Comparison of ENCODE assay signal across 8 cellular contexts in genomic region chr1:111769517-111770146, GRCh38. TPM values are rescaled to one million over a fixed set of nuclear protein-coding genes. Genes with fewer than 3 reads are reported as not detected.
DNase-seq lines count a peak whose midpoint lies in the region; ATAC-seq and TF ChIP-seq lines count a peak whose summit lies in the region.

No MANE protein-coding gene starts in this region.

- CTCF ChIA-PET in activated CD8-positive, alpha-beta memory T cell treated with anti-CD3 and anti-CD28 coated beads, Interleukin-2, amount 10 ng/mL, durations not matched to agents 7 days and 5 days (lab: Charles Lee) = interaction anchor here (0.6 to 2.2 kb wide), 25 partner anchors 9 to 547 kb away, joined by 3 to 16 read pairs (median 4); partner anchors contain the start of genes DDX20 and INKA2

- no peak overlapping the region for H3K4me3 Mint-ChIP-seq in activated CD8-positive, alpha-beta memory T cell treated with anti-CD3 and anti-CD28 coated beads, Interleukin-2, amount 10 ng/mL, durations not matched to agents 7 days and 5 days
- no peak overlapping the region for H3K4me3 Mint-ChIP-seq in T-helper 2 cell treated with Interferon-gamma antibody and Interleukin-4, amounts not matched to agents 5 μg/mL and 100 μg/mL, for 36 hours
- H3K4me3 Mint-ChIP-seq in stimulated activated naive CD8-positive, alpha-beta T cell treated with anti-CD3 and anti-CD28 coated beads, Interleukin-15, amount 100 ng/mL, for 72 hours = no peak overlapping the region

- peak; percentile 58 for ATAC-seq in activated CD8-positive, alpha-beta memory T cell treated with anti-CD3 and anti-CD28 coated beads, Interleukin-2, amount 10 ng/mL, durations not matched to agents 7 days and 5 days
- peak; percentile 61 to 74 for ATAC-seq in lower lobe of right lung
- peak; percentile 46 for ATAC-seq in stimulated activated naive CD8-positive, alpha-beta T cell treated with anti-CD3 and anti-CD28 coated beads, Interleukin-15, amount 100 ng/mL, for 72 hours
- ATAC-seq in HG03039 (IDR thresholded peaks at IDR 0.05; ENCODE audit: unreplicated experiment) = no peak

- H3K9me3 ChIP-seq in lower lobe of right lung = no peaks in the 10 kb centered on the region

- H3K4me1 Mint-ChIP-seq in activated CD8-positive, alpha-beta memory T cell treated with anti-CD3 and anti-CD28 coated beads, Interleukin-2, amount 10 ng/mL, durations not matched to agents 7 days and 5 days = peaks cover 5% of the 10 kb centered on the region
- peaks cover 2% of the 10 kb centered on the region for H3K4me1 Mint-ChIP-seq in T-helper 2 cell treated with Interferon-gamma antibody and Interleukin-4, amounts not matched to agents 5 μg/mL and 100 μg/mL, for 36 hours (ENCODE audit: low read depth)
- no peaks in the 10 kb centered on the region for H3K4me1 Mint-ChIP-seq in stimulated activated naive CD8-positive, alpha-beta T cell treated with anti-CD3 and anti-CD28 coated beads, Interleukin-15, amount 100 ng/mL, for 72 hours

- H3K9me3 Mint-ChIP-seq in activated CD8-positive, alpha-beta memory T cell treated with anti-CD3 and anti-CD28 coated beads, Interleukin-2, amount 10 ng/mL, durations not matched to agents 7 days and 5 days (ENCODE audit: low read depth) = no peaks in the 10 kb centered on the region
- no peaks in the 10 kb centered on the region for H3K9me3 Mint-ChIP-seq in T-helper 2 cell treated with Interferon-gamma antibody and Interleukin-4, amounts not matched to agents 5 μg/mL and 100 μg/mL, for 36 hours
- no peaks in the 10 kb centered on the region for H3K9me3 Mint-ChIP-seq in stimulated activated naive CD8-positive, alpha-beta T cell treated with anti-CD3 and anti-CD28 coated beads, Interleukin-15, amount 100 ng/mL, for 72 hours

- H3K36me3 ChIP-seq in lower lobe of right lung = peaks cover 35% of the 10 kb centered on the region

- H3K4me3 ChIP-seq in choroid plexus epithelial cell (ENCODE audit: low read depth, low read length) (no peak overlapping the region), lower lobe of right lung (no peak overlapping the region)

- H3K36me3 Mint-ChIP-seq in activated CD8-positive, alpha-beta memory T cell treated with anti-CD3 and anti-CD28 coated beads, Interleukin-2, amount 10 ng/mL, durations not matched to agents 7 days and 5 days = peaks cover 26% of the 10 kb centered on the region
- peaks cover 27% of the 10 kb centered on the region for H3K36me3 Mint-ChIP-seq in T-helper 2 cell treated with Interferon-gamma antibody and Interleukin-4, amounts not matched to agents 5 μg/mL and 100 μg/mL, for 36 hours (ENCODE audit: low read depth)

- intact Hi-C loops in lower lobe of right lung (cut with DNase I) = loop anchor here (10.0 kb wide), 1 partner anchor 285 kb away; no protein-coding TSS in a partner anchor

- no peaks in the 10 kb centered on the region for H3K27me3 ChIP-seq in lower lobe of right lung (ENCODE audit: low read depth)

- no peaks in the 10 kb centered on the region for H3K27me3 Mint-ChIP-seq in activated CD8-positive, alpha-beta memory T cell treated with anti-CD3 and anti-CD28 coated beads, Interleukin-2, amount 10 ng/mL, durations not matched to agents 7 days and 5 days
- H3K27me3 Mint-ChIP-seq in T-helper 2 cell treated with Interferon-gamma antibody and Interleukin-4, amounts not matched to agents 5 μg/mL and 100 μg/mL, for 36 hours (ENCODE audit: low read depth) = no peaks in the 10 kb centered on the region
- H3K27me3 Mint-ChIP-seq in stimulated activated naive CD8-positive, alpha-beta T cell treated with anti-CD3 and anti-CD28 coated beads, Interleukin-15, amount 100 ng/mL, for 72 hours = no peaks in the 10 kb centered on the region

- peak; percentile 73 for TF ChIP-seq CTCF in choroid plexus epithelial cell (conservative IDR thresholded peaks at IDR 0.05; ENCODE audit: low read depth, low read length)
- peak; percentile 79 for TF ChIP-seq CTCF in lower lobe of right lung (IDR thresholded peaks at IDR 0.05)

- DNase-seq in activated CD8-positive, alpha-beta memory T cell treated with anti-CD3 and anti-CD28 coated beads, Interleukin-2, amount 10 ng/mL, durations not matched to agents 7 days and 5 days = peak; percentile 64
- DNase-seq in activated CD8-positive, alpha-beta memory T cell treated with anti-CD3 and anti-CD28 coated beads for 24 hours = no peak
- DNase-seq in NCI-H1105 (lab: John Stamatoyannopoulos, UW) = peak; percentile 68
- DNase-seq in T-helper 2 cell treated with Interferon-gamma antibody and Interleukin-4, amounts not matched to agents 5 μg/mL and 100 μg/mL, for 36 hours (ENCODE audit: low spot score) = peak; percentile 25
- DNase-seq in choroid plexus epithelial cell (ENCODE audit: low read depth) = peak; percentile 88
- no peak for DNase-seq in lower lobe of right lung
- peak; percentile 24 to 44 for DNase-seq in stimulated activated naive CD8-positive, alpha-beta T cell treated with anti-CD3 and anti-CD28 coated beads, Interleukin-15, amount 100 ng/mL, for 72 hours

- H3K27ac Mint-ChIP-seq in activated CD8-positive, alpha-beta memory T cell treated with anti-CD3 and anti-CD28 coated beads, Interleukin-2, amount 10 ng/mL, durations not matched to agents 7 days and 5 days = no peak overlapping the region
- H3K27ac Mint-ChIP-seq in T-helper 2 cell treated with Interferon-gamma antibody and Interleukin-4, amounts not matched to agents 5 μg/mL and 100 μg/mL, for 36 hours = no peak overlapping the region
- H3K27ac Mint-ChIP-seq in stimulated activated naive CD8-positive, alpha-beta T cell treated with anti-CD3 and anti-CD28 coated beads, Interleukin-15, amount 100 ng/mL, for 72 hours = no peak overlapping the region

- H3K4me1 ChIP-seq in lower lobe of right lung = no peaks in the 10 kb centered on the region

- no peak overlapping the region for H3K27ac ChIP-seq in lower lobe of right lung

RNA-seq across cellular contexts. Expression of gene DDX20, which starts 13.9 kb away (rescaled TPM):
- 10 to 100 TPM; 14.1 to 17.9 TPM for total RNA-seq in activated CD8-positive, alpha-beta memory T cell treated with anti-CD3 and anti-CD28 coated beads, Interleukin-2, amount 10 ng/mL, durations not matched to agents 7 days and 5 days
- total RNA-seq in lower lobe of right lung = 11.4 TPM

RNA-seq across cellular contexts. Expression of gene INKA2, which starts 30.4 kb away (rescaled TPM):
- total RNA-seq in activated CD8-positive, alpha-beta memory T cell treated with anti-CD3 and anti-CD28 coated beads, Interleukin-2, amount 10 ng/mL, durations not matched to agents 7 days and 5 days = 1 to 10 TPM; 1.7 to 1.9 TPM
- 14.7 TPM for total RNA-seq in lower lobe of right lung

Comparison
In these comparisons a context has a peak if more than half of its experiments do, and no peak if none do; other contexts are left out.
1. DNase-seq: peak in activated CD8-positive, alpha-beta memory T cell treated with anti-CD3 and anti-CD28 coated beads, Interleukin-2, amount 10 ng/mL, durations not matched to agents 7 days and 5 days (single experiment), NCI-H1105 (single experiment), T-helper 2 cell treated with Interferon-gamma antibody and Interleukin-4, amounts not matched to agents 5 μg/mL and 100 μg/mL, for 36 hours (single experiment), choroid plexus epithelial cell (single experiment) and stimulated activated naive CD8-positive, alpha-beta T cell treated with anti-CD3 and anti-CD28 coated beads, Interleukin-15, amount 100 ng/mL, for 72 hours (2 of 2); none in activated CD8-positive, alpha-beta memory T cell treated with anti-CD3 and anti-CD28 coated beads for 24 hours (single experiment) and lower lobe of right lung (single experiment).